Comparison of ENCODE assay signal across 28 cellular contexts in the genomic region with DNA sequence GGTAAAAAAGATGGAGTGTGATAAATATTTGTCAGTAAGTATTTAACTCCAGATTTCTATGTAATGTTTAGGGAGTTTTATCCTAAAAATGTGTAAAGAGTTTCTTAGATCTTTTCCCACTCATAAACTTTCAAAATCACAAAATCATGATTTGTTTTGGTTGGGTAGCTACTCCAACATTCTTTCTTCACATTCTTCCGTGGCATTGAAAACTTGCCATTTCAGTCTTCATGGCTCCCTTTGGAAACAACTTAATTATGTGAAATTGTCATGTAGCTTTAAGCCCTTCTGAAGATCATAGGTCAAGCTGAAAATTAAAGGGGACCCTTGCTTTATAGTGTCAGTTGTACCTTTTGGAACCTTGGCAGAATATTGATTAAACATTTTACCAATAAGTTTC.
"Had no signal": no experiment of that assay in that cellular context is flagged by ENCODE, and none has a peak within 500 bp of the region (broad histone marks: within the 10 kb centered on the region; RNA-seq: fewer than 3 reads in every experiment).

No MANE protein-coding gene starts in this region.

- H3K27me3 Mint-ChIP-seq: activated naive CD8-positive, alpha-beta T cell; dendritic cell treated with granulocyte-macrophage colony-stimulating factor and Interleukin-4, amounts not matched to agents 40 ng/mL and 50 ng/mL, for 4 days; natural killer cell treated with Interleukin-12 subunit alpha and Interleukin-12 subunit beta and Interleukin-15 and Interleukin-18, amount 100 ng/mL, for 72 hours; stimulated activated naive CD8-positive, alpha-beta T cell treated with anti-CD3 and anti-CD28 coated beads, Interleukin-15, Interleukin-2, amounts not matched to agents 100 ng/mL and 50 ng/mL, for 24 hours had no signal

- H3K9me3 ChIP-seq: gastrocnemius medialis, left lung, lower lobe of right lung, mucosa of descending colon, tibial artery had no signal

- H3K36me3 ChIP-seq: adrenal gland, gastrocnemius medialis, left lung, lower lobe of right lung, tibial artery had no signal

- H3K4me3 Mint-ChIP-seq: activated naive CD8-positive, alpha-beta T cell; activated T-cell treated with anti-CD3 and anti-CD28 coated beads, Interleukin-2, amount 50 U/mL, for 72 hours; dendritic cell treated with granulocyte-macrophage colony-stimulating factor and Interleukin-4, amounts not matched to agents 40 ng/mL and 50 ng/mL, for 4 days; endodermal cell; natural killer cell treated with Interleukin-12 subunit alpha and Interleukin-12 subunit beta and Interleukin-15 and Interleukin-18, amount 100 ng/mL, for 72 hours; stimulated activated effector memory CD8-positive, alpha-beta T cell treated with anti-CD3 and anti-CD28 coated beads, Interleukin-12 subunit alpha, Interleukin-12 subunit beta, amount 100 ng/mL, for 72 hours; stimulated activated naive CD8-positive, alpha-beta T cell treated with anti-CD3 and anti-CD28 coated beads, Interleukin-15, Interleukin-2, amounts not matched to agents 100 ng/mL and 50 ng/mL, for 24 hours had no signal

- H3K27ac ChIP-seq: adrenal gland, gastrocnemius medialis, left lung, lower lobe of right lung, skin epidermis had no signal

- ATAC-seq: activated T-cell treated with anti-CD3 and anti-CD28 coated beads, Interleukin-2, amount 50 U/mL, for 72 hours; esophagus mucosa; gastrocnemius medialis; left lung; lower lobe of right lung; mucosa of descending colon; natural killer cell treated with Interleukin-12 subunit alpha and Interleukin-12 subunit beta and Interleukin-15 and Interleukin-18, amount 100 ng/mL, for 72 hours; sciatic nerve; stimulated activated effector memory CD8-positive, alpha-beta T cell treated with anti-CD3 and anti-CD28 coated beads, Interleukin-12 subunit alpha, Interleukin-12 subunit beta, amount 100 ng/mL, for 72 hours had no signal

- H3K9me3 Mint-ChIP-seq: activated T-cell treated with anti-CD3 and anti-CD28 coated beads, Interleukin-2, amount 50 U/mL, for 72 hours; dendritic cell treated with granulocyte-macrophage colony-stimulating factor and Interleukin-4, amounts not matched to agents 40 ng/mL and 50 ng/mL, for 4 days; stimulated activated naive CD8-positive, alpha-beta T cell treated with anti-CD3 and anti-CD28 coated beads, Interleukin-15, Interleukin-2, amounts not matched to agents 100 ng/mL and 50 ng/mL, for 24 hours had no signal

- H3K27me3 ChIP-seq: adrenal gland, gastrocnemius medialis, left lung, tibial artery had no signal

- H3K4me3 ChIP-seq: adrenal gland, gastrocnemius medialis, left lung, lower lobe of right lung, mucosa of descending colon, skin epidermis, tibial artery had no signal

- H3K4me1 Mint-ChIP-seq: stimulated activated effector memory CD8-positive, alpha-beta T cell treated with anti-CD3 and anti-CD28 coated beads, Interleukin-12 subunit alpha, Interleukin-12 subunit beta, amount 100 ng/mL, for 72 hours had no signal

- H3K27ac Mint-ChIP-seq: activated naive CD8-positive, alpha-beta T cell; activated T-cell treated with anti-CD3 and anti-CD28 coated beads, Interleukin-2, amount 50 U/mL, for 72 hours; dendritic cell treated with granulocyte-macrophage colony-stimulating factor and Interleukin-4, amounts not matched to agents 40 ng/mL and 50 ng/mL, for 4 days; endodermal cell; natural killer cell treated with Interleukin-12 subunit alpha and Interleukin-12 subunit beta and Interleukin-15 and Interleukin-18, amount 100 ng/mL, for 72 hours; stimulated activated effector memory CD8-positive, alpha-beta T cell treated with anti-CD3 and anti-CD28 coated beads, Interleukin-12 subunit alpha, Interleukin-12 subunit beta, amount 100 ng/mL, for 72 hours; stimulated activated naive CD8-positive, alpha-beta T cell treated with anti-CD3 and anti-CD28 coated beads, Interleukin-15, Interleukin-2, amounts not matched to agents 100 ng/mL and 50 ng/mL, for 24 hours had no signal

- DNase-seq: activated CD4-positive, alpha-beta T cell treated with anti-CD3 and anti-CD28 coated beads for 4 hours; activated CD4-positive, alpha-beta T cell treated with anti-CD3 and anti-CD28 coated beads, Interleukin-2, amount 50 U/mL, for 4 hours; activated effector memory CD4-positive, alpha-beta T cell treated with Interleukin-2 at 50 U/mL for 16 hours; activated naive CD4-positive, alpha-beta T cell treated with Interleukin-2 at 50 U/mL for 16 hours; activated T-cell treated with anti-CD3 and anti-CD28 coated beads for 4 hours; activated T-cell treated with anti-CD3 and anti-CD28 coated beads, Interleukin-2, amount 50 U/mL, for 72 hours; adrenal gland; aorta; central memory CD4-positive, alpha-beta T cell; endodermal cell; gastrocnemius medialis; glutamatergic neuron; left lung; lower lobe of right lung; mesendoderm; mucosa of descending colon; retina; stimulated activated CD4-positive, alpha-beta T cell treated with anti-CD3 and anti-CD28 coated beads, Interleukin-4, amount 100 ng/mL, for 24 hours; substantia nigra; tibial artery had no signal

- H3K36me3 Mint-ChIP-seq: activated naive CD8-positive, alpha-beta T cell; natural killer cell treated with Interleukin-12 subunit alpha and Interleukin-12 subunit beta and Interleukin-15 and Interleukin-18, amount 100 ng/mL, for 72 hours; stimulated activated effector memory CD8-positive, alpha-beta T cell treated with anti-CD3 and anti-CD28 coated beads, Interleukin-12 subunit alpha, Interleukin-12 subunit beta, amount 100 ng/mL, for 72 hours had no signal
